Comparison of ENCODE assay signal across 8 cellular contexts in the genomic region with DNA sequence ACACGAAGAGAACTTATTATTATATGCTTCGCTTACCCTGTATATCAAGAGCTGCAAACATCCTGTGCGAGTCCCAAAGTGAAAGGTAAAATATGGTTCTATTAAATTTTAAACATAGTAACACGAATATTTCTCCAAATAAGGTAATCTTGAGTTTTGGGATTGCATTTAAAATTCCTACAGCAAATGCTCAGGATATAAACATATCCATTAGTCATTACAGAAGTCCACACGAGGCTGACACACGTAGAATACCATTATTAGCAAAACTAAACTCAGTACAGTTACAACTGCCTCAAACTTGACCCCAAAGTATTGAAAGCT. TPM values are rescaled to one million over a fixed set of nuclear protein-coding genes. Genes with fewer than 3 reads are reported as not detected.
DNase-seq lines count a peak whose midpoint lies in the region; ATAC-seq, FAIRE-seq and TF ChIP-seq lines count a peak whose summit lies in the region.

No MANE protein-coding gene starts in this region.

- no peaks in the 10 kb centered on the region for H3K9me2 ChIP-seq in Loucy (replicated peaks; ENCODE audit: low read depth, low read length)

- no peaks in the 10 kb centered on the region for H3F3A ChIP-seq in Loucy (ENCODE audit: low read depth)

- peak overlapping the region; percentile 76 for H3K4me2 ChIP-seq in Loucy (ENCODE audit: low read depth, low read length, poor library complexity, severe bottlenecking)
- H3K4me2 ChIP-seq in endothelial cell of umbilical vein (ENCODE audit: insufficient read depth, low read length): peak overlapping the region; percentile 18

- H3K27me3 ChIP-seq in heart right ventricle: no peaks in the 10 kb centered on the region
- no peaks in the 10 kb centered on the region for H3K27me3 ChIP-seq in Loucy (ENCODE audit: insufficient read depth, low read length, poor library complexity, severe bottlenecking)
- no peaks in the 10 kb centered on the region for H3K27me3 ChIP-seq in endothelial cell of umbilical vein (ENCODE audit: control insufficient read depth in 2 of 2, insufficient read depth in 2 of 2, low read length in 2 of 2)

- H3K36me3 ChIP-seq in heart right ventricle (no peaks in the 10 kb centered on the region), Loucy (ENCODE audit: insufficient read depth, low read length) (no peaks in the 10 kb centered on the region), endothelial cell of umbilical vein (ENCODE audit: control insufficient read depth in 2 of 2, extremely low read depth in 1 of 2, insufficient read depth in 2 of 2, low read length in 2 of 2) (no peaks in the 10 kb centered on the region)

- H3K4me1 ChIP-seq in heart right ventricle (peaks cover 0 to 63% (median 38%) of the 10 kb centered on the region in 9 donors), Loucy (ENCODE audit: insufficient read depth, low read length, poor library complexity, severe bottlenecking) (peaks cover 26% of the 10 kb centered on the region), endothelial cell of umbilical vein (ENCODE audit: control insufficient read depth, extremely low read depth, insufficient read depth, low read length) (peaks cover 15% of the 10 kb centered on the region)

- H4K20me1 ChIP-seq in Loucy (ENCODE audit: insufficient read depth, low read length, poor library complexity, severe bottlenecking): peaks cover 16% of the 10 kb centered on the region
- H4K20me1 ChIP-seq in endothelial cell of umbilical vein (replicated peaks; ENCODE audit: control insufficient read depth, extremely low read depth, insufficient read depth, low read length): no peaks in the 10 kb centered on the region

- CTCF ChIA-PET in endothelial cell of umbilical vein (lab: Charles Lee): interaction anchor here (0.7 to 2.0 kb wide), 5 partner anchors 16 to 214 kb away, joined by 3 to 8 read pairs (median 3); no protein-coding TSS in a partner anchor

- WGBS in heart right ventricle, 2 donors: 41 to 48% methylated on average over 6 of the region's 6 CpGs

- TF ChIP-seq POLR2A in endothelial cell of umbilical vein (IDR thresholded peaks at IDR 0.05; ENCODE audit: low read depth, low read length): no peak

- no peaks in the 10 kb centered on the region for H3K9me1 ChIP-seq in endothelial cell of umbilical vein (replicated peaks; ENCODE audit: control insufficient read depth, extremely low read depth, insufficient read depth, low read length)

- H3K79me2 ChIP-seq in Loucy (ENCODE audit: insufficient read depth, low read length): peaks cover 29% of the 10 kb centered on the region
- peaks cover 19% of the 10 kb centered on the region for H3K79me2 ChIP-seq in endothelial cell of umbilical vein (ENCODE audit: control insufficient read depth, insufficient read depth, low read length)

- peak overlapping the region; percentile 63 to 90 (median 78) for H3K4me3 ChIP-seq in heart right ventricle
- H3K4me3 ChIP-seq in Loucy (ENCODE audit: low read length, poor library complexity, severe bottlenecking): peak overlapping the region; percentile 84
- H3K4me3 ChIP-seq in endothelial cell of umbilical vein (replicated peaks in 1 of 3; ENCODE audit: insufficient read depth in 1 of 3, low read depth in 1 of 3, low read length in 3 of 3): peak overlapping the region in 1 of 3 experiments; percentile 86
- peak overlapping the region; percentile 85 for H3K4me3 ChIP-seq in skeletal muscle cell (ENCODE audit: low read depth, low read length)

- intact Hi-C loops in heart right ventricle (cut with DNase I): loop anchor here in 3 of 10 donors (10.0 kb wide), 3 partner anchors 709 to 839 kb away; partner anchors contain the start of gene TGFB2 (in 1 of the 3)
- intact Hi-C loops in cardiac septum (cut with DNase I): loop anchor here (5.0 to 10.0 kb wide), 4 partner anchors 129 to 826 kb away; partner anchors contain the start of gene TGFB2
- intact Hi-C loops in endothelial cell of umbilical vein (cut with micrococcal nuclease): loop anchor here (1.0 to 5.0 kb wide), 2 partner anchors 15 to 691 kb away; no protein-coding TSS in a partner anchor

- H2AFZ ChIP-seq in Loucy (ENCODE audit: low read length): peak overlapping the region; percentile 96
- peak overlapping the region; percentile 89 for H2AFZ ChIP-seq in endothelial cell of umbilical vein (ENCODE audit: low read depth, low read length)

- POLR2A ChIA-PET in endothelial cell of umbilical vein (lab: Charles Lee): interaction anchor here (1.0 kb wide), 2 partner anchors 15 to 130 kb away, joined by 3 to 5 read pairs; no protein-coding TSS in a partner anchor

- BruUV-seq in endothelial cell of umbilical vein (replicated peaks; lab: Mats Ljungman, UMichigan): no TSS peak

- FAIRE-seq in endothelial cell of umbilical vein (lab: Jason Lieb, UNC): no peak

- H3K27ac ChIP-seq in heart right ventricle (peak overlapping the region; percentile 72 to 95 (median 92)), endothelial cell of umbilical vein (ENCODE audit: insufficient read depth, low read depth, low read length) (peak overlapping the region; percentile 80)

- H3K9ac ChIP-seq in Loucy (ENCODE audit: low read depth, low read length, poor library complexity, severe bottlenecking) (peak overlapping the region; percentile 88), endothelial cell of umbilical vein (replicated peaks; ENCODE audit: extremely low read depth, insufficient read depth, low read length) (peak overlapping the region; percentile 92)

- no peak for ATAC-seq in heart right ventricle

- dilution Hi-C loops in endothelial cell of umbilical vein (cut with MboI; ENCODE audit: extremely low pct_ligation_motif_present, low sequenced_read_pairs): no loop called here

- TF ChIP-seq CTCF in heart right ventricle (IDR thresholded peaks at IDR 0.05): no peak
- no peak for TF ChIP-seq CTCF in Loucy (conservative IDR thresholded peaks at IDR 0.05; ENCODE audit: low read length)
- no peak for TF ChIP-seq CTCF in endothelial cell of umbilical vein (IDR thresholded peaks at IDR 0.05; ENCODE audit: extremely low read depth in 1 of 2, insufficient read depth in 1 of 2, low read depth in 1 of 2, low read length in 2 of 2)

- DNase-seq in heart right ventricle: no peak
- no peak for DNase-seq in cardiac septum (ENCODE audit: low spot score)
- no peak for DNase-seq in endothelial cell of umbilical vein (ENCODE audit: low read depth, low spot score)
- DNase-seq in skeletal muscle cell (ENCODE audit: low read depth): no peak
- no peak for DNase-seq in stimulated activated CD4-positive, alpha-beta T cell treated with anti-CD3 and anti-CD28 coated beads, Interleukin-1b, Interleukin-23, amount 100 ng/mL, for 48 hours
- no peak for DNase-seq in NCI-H2171 (lab: John Stamatoyannopoulos, UW)
- no peak for DNase-seq in DMS79 (lab: John Stamatoyannopoulos, UW)

- H3K9me3 ChIP-seq in heart right ventricle: no peaks in the 10 kb centered on the region
- H3K9me3 ChIP-seq in Loucy (ENCODE audit: insufficient read depth, low read depth, low read length): no peaks in the 10 kb centered on the region
- no peaks in the 10 kb centered on the region for H3K9me3 ChIP-seq in endothelial cell of umbilical vein (replicated peaks; ENCODE audit: control insufficient read depth, insufficient read depth, low read length)

TF ChIP-seq in endothelial cell of umbilical vein, 7 proteins besides CTCF, POLR2A, EP300 and RAD21:
- TF ChIP-seq JUN (IDR thresholded peaks at IDR 0.05; ENCODE audit: borderline replicate concordance, insufficient read depth, insufficient read length, low read depth) (no peak), POLR2AphosphoS5 (IDR thresholded peaks at IDR 0.05; ENCODE audit: insufficient read depth, low read depth, low read length) (no peak), GATA2 (IDR thresholded peaks at IDR 0.05; ENCODE audit: insufficient read depth, insufficient read length, low read depth, low read length) (no peak), MAX (IDR thresholded peaks at IDR 0.05; ENCODE audit: insufficient read depth, insufficient read length) (no peak), MYC (IDR thresholded peaks at IDR 0.05; ENCODE audit: low read depth, low read length) (no peak), FOS (IDR thresholded peaks at IDR 0.05; ENCODE audit: borderline replicate concordance, insufficient read depth, low read length) (no peak), EZH2 (IDR thresholded peaks at IDR 0.05; ENCODE audit: borderline replicate concordance, low read depth, low read length, severe bottlenecking) (no peak)
TF ChIP-seq in endothelial cell of umbilical vein: peak in this region for 0.

RNA-seq across cellular contexts. Expression of gene LYPLAL1, which starts 0.3 kb away (rescaled TPM):
- total RNA-seq in heart right ventricle (100 to 1,000 TPM in 7 of 10 donors, 10 to 100 TPM in 3; 65.9 to 186 (median 120) TPM), cardiac septum (99.4 TPM), endothelial cell of umbilical vein (19.1 and 25.4 TPM in 2 replicates)
- polyA plus RNA-seq in heart right ventricle (10 to 100 TPM; 22.2 to 93.3 TPM), endothelial cell of umbilical vein (5.7 and 7.4 TPM in 2 replicates)
- polyA plus RNA-seq in endothelial cell of umbilical vein (2011; cell fraction: cytosol; rRNA removed): 10.6 and 11.6 TPM in 2 replicates
- polyA plus RNA-seq in endothelial cell of umbilical vein (2011; cell fraction: nucleus; rRNA removed): 32.2 and 33.5 TPM in 2 replicates
- polyA plus RNA-seq in endothelial cell of umbilical vein (2012): 31.7 and 39.2 TPM in 2 replicates
- 8.8 and 9.4 TPM in 2 replicates for polyA minus RNA-seq in endothelial cell of umbilical vein
- 3.2 TPM for polyA minus RNA-seq in endothelial cell of umbilical vein (2011; cell fraction: cytosol; rRNA and poly(A)+ RNA removed)
- 41.4 and 51.3 TPM in 2 replicates for polyA minus RNA-seq in endothelial cell of umbilical vein (2011; cell fraction: nucleus; rRNA and poly(A)+ RNA removed)
